ENCODE assay signal across 8 cellular contexts in the genomic region with DNA sequence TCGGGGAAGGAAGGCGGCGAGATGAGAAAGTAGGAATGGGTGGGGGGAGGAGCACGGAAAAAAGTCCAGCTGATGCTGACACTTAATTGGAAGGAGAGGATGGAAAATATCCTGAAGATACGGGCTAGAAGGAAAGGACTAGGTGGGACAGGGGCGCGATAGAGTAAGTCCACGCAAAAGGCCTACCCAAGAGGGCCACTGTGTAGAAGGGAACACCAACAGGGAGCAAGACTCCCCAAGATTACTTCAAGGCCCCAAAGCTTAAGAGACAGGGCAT. TPM values are rescaled to one million over a fixed set of nuclear protein-coding genes. Genes with fewer than 3 reads are reported as not detected.
A peak's percentile ranks its signal among the peaks of the same experiment; 100 is the strongest.
DNase-seq lines count a peak whose midpoint lies in the region; ATAC-seq and TF ChIP-seq lines count a peak whose summit lies in the region.

No MANE protein-coding gene starts in this region.

- H3K9me2 ChIP-seq in GM23338 (ENCODE audit: insufficient read depth): no peaks in the 10 kb centered on the region

- H3K36me3 ChIP-seq in GM23338 (ENCODE audit: insufficient read depth) (no peaks in the 10 kb centered on the region), sigmoid colon (no peaks in the 10 kb centered on the region)

- H3K4me2 ChIP-seq in GM23338: peak overlapping the region; percentile 97

- peaks cover 17% of the 10 kb centered on the region; the same call in 1 of the 2 replicates for H4K20me1 ChIP-seq in GM23338 (replicated peaks; ENCODE audit: insufficient read depth)

- TF ChIP-seq CTCF in AG04450 (IDR thresholded peaks at IDR 0.05; ENCODE audit: low read depth, low read length): no peak
- no peak for TF ChIP-seq CTCF in GM23338 (conservative IDR thresholded peaks at IDR 0.05; ENCODE audit: low read depth in 2 of 2)
- TF ChIP-seq CTCF in activated CD8-positive, alpha-beta T cell treated with anti-CD3 and anti-CD28 coated beads for 36 hours (IDR thresholded peaks at IDR 0.05): no peak
- no peak for TF ChIP-seq CTCF in sigmoid colon (IDR thresholded peaks at IDR 0.05)

- no peaks in the 10 kb centered on the region; the same call in 2 of the 3 replicates for H3K9me3 Mint-ChIP-seq in GM23338
- H3K9me3 Mint-ChIP-seq in activated CD8-positive, alpha-beta T cell treated with anti-CD3 and anti-CD28 coated beads for 36 hours: no peaks in the 10 kb centered on the region

- peak overlapping the region; percentile 88 for H3K4me3 Mint-ChIP-seq in GM23338
- H3K4me3 Mint-ChIP-seq in activated CD8-positive, alpha-beta T cell treated with anti-CD3 and anti-CD28 coated beads for 36 hours: peak overlapping the region; percentile 99

- peak overlapping the region; percentile 98 for H3K27ac Mint-ChIP-seq in GM23338
- H3K27ac Mint-ChIP-seq in activated CD8-positive, alpha-beta T cell treated with anti-CD3 and anti-CD28 coated beads for 36 hours: peak overlapping the region; percentile 98

- no peaks in the 10 kb centered on the region for H3F3A ChIP-seq in GM23338 (replicated peaks; ENCODE audit: low read depth)

- H3K9me3 ChIP-seq in AG04450 (ENCODE audit: control insufficient read depth, insufficient read depth, low read length) (no peaks in the 10 kb centered on the region; the same call in 1 of the 2 replicates), sigmoid colon (no peaks in the 10 kb centered on the region)

- peaks cover 68% of the 10 kb centered on the region for H3K79me2 ChIP-seq in GM23338 (replicated peaks; ENCODE audit: insufficient read depth)

- H3K36me3 Mint-ChIP-seq in GM23338 (ENCODE audit: low read depth): peaks cover 25% of the 10 kb centered on the region
- H3K36me3 Mint-ChIP-seq in activated CD8-positive, alpha-beta T cell treated with anti-CD3 and anti-CD28 coated beads for 36 hours (ENCODE audit: low read depth): peaks cover 10% of the 10 kb centered on the region

- TF ChIP-seq POLR2A in sigmoid colon (IDR thresholded peaks at IDR 0.05): no peak

- ATAC-seq in GM23338 (no peak), left cardiac atrium (peak; percentile 12 to 36)
- no peak for ATAC-seq in activated CD8-positive, alpha-beta T cell treated with anti-CD3 and anti-CD28 coated beads for 36 hours

- H2AFZ ChIP-seq in GM23338: peak overlapping the region; percentile 86

- peaks cover 11% of the 10 kb centered on the region for H3K4me1 ChIP-seq in GM23338 (ENCODE audit: insufficient read depth)
- H3K4me1 ChIP-seq in sigmoid colon: peaks cover 0 to 50% (median 44%) of the 10 kb centered on the region in 4 donors

- H3K27ac ChIP-seq in AG04450 (ENCODE audit: low read depth, low read length) (peak overlapping the region; percentile 96), GM23338 (ENCODE audit: low read depth) (peak overlapping the region; percentile 98), sigmoid colon (peak overlapping the region; percentile 98 to 99 (median 98))

- WGBS in sigmoid colon, 2 donors: 0 to 1% methylated on average over 8 of the region's 8 CpGs

- intact Hi-C loops in activated CD8-positive, alpha-beta T cell treated with anti-CD3 and anti-CD28 coated beads for 36 hours (cut with micrococcal nuclease): no loop called here
- intact Hi-C loops in left cardiac atrium (cut with DNase I) (loop anchor here in 1 of 2 donors (5.0 kb wide), 1 partner anchor 112 kb away; no protein-coding TSS in a partner anchor), sigmoid colon (cut with DNase I) (loop anchor here (1.0 to 2.0 kb wide), 3 partner anchors 44 to 133 kb away; a partner anchor contains a TSS)

- H3K27me3 Mint-ChIP-seq in GM23338 (ENCODE audit: insufficient read depth, low read depth, poor library complexity): peaks cover 6% of the 10 kb centered on the region
- no peaks in the 10 kb centered on the region for H3K27me3 Mint-ChIP-seq in activated CD8-positive, alpha-beta T cell treated with anti-CD3 and anti-CD28 coated beads for 36 hours

- H3K27me3 ChIP-seq in AG04450 (ENCODE audit: control insufficient read depth, insufficient read depth, low read length) (no peaks in the 10 kb centered on the region), GM23338 (ENCODE audit: insufficient read depth) (no peaks in the 10 kb centered on the region), sigmoid colon (no peaks in the 10 kb centered on the region)

- POLR2A ChIA-PET in AG04450 (lab: Yijun Ruan, JAX): interaction anchor here (1.5 to 2.6 kb wide), 2 partner anchors 10 to 39 kb away, joined by 5 to 20 read pairs; no protein-coding TSS in a partner anchor
- POLR2A ChIA-PET in activated CD8-positive, alpha-beta T cell treated with anti-CD3 and anti-CD28 coated beads for 36 hours (lab: Charles Lee): interaction anchor here (0.7 to 1.0 kb wide), 3 partner anchors 74 to 114 kb away, joined by 3 read pairs; a partner anchor contains a TSS

- H3K4me3 ChIP-seq in AG04450 (ENCODE audit: low read depth, low read length): peak overlapping the region; percentile 98
- peak overlapping the region; percentile 97 for H3K4me3 ChIP-seq in GM23338
- peak overlapping the region; percentile 79 to 90 (median 82) for H3K4me3 ChIP-seq in sigmoid colon

- CTCF ChIA-PET in AG04450 (lab: Charles Lee): interaction anchor here (1.8 kb wide), 1 partner anchor 45 kb away, joined by 11 read pairs; no protein-coding TSS in a partner anchor
- CTCF ChIA-PET in activated CD8-positive, alpha-beta T cell treated with anti-CD3 and anti-CD28 coated beads for 36 hours (lab: Charles Lee): interaction anchor here (0.7 kb wide), 1 partner anchor 69 kb away, joined by 3 read pairs; no protein-coding TSS in a partner anchor

- peaks cover 5% of the 10 kb centered on the region; the same call in 2 of the 3 replicates for H3K4me1 Mint-ChIP-seq in GM23338
- peaks cover 30% of the 10 kb centered on the region for H3K4me1 Mint-ChIP-seq in activated CD8-positive, alpha-beta T cell treated with anti-CD3 and anti-CD28 coated beads for 36 hours (ENCODE audit: low read depth)

- DNase-seq in AG04450 (ENCODE audit: low read depth, low spot score) (no peak), GM23338 (ENCODE audit: low spot score) (peak; percentile 16), left cardiac atrium (peak; percentile 25), sigmoid colon (peak; percentile 62), SKM-1 (lab: John Stamatoyannopoulos, UW; ENCODE audit: unreplicated experiment) (no peak), iPS-NIHi11 (ENCODE audit: low spot score) (no peak), NCI-H2227 (lab: John Stamatoyannopoulos, UW; ENCODE audit: unreplicated experiment) (no peak)
- DNase-seq in activated CD8-positive, alpha-beta T cell treated with anti-CD3 and anti-CD28 coated beads for 36 hours: no peak

- TF ChIP-seq EP300 in sigmoid colon (IDR thresholded peaks at IDR 0.05): no peak

TF ChIP-seq in GM23338, 12 proteins besides CTCF, POLR2A, EP300 and RAD21 (continues in another document):
- TF ChIP-seq JUNB (IDR thresholded peaks at IDR 0.05; ENCODE audit: unreplicated experiment): no peak
- TF ChIP-seq CREB1 (CRISPR knock-in tag; IDR thresholded peaks at IDR 0.05; ENCODE audit: low read depth): no peak
- no peak for TF ChIP-seq EZH2 (IDR thresholded peaks at IDR 0.05; ENCODE audit: low read depth, unreplicated experiment)
- no peak for TF ChIP-seq NANOG (IDR thresholded peaks at IDR 0.05; ENCODE audit: borderline replicate concordance)

RNA-seq across cellular contexts. Expression of a gene that starts 0.8 kb away (rescaled TPM):
- 37.0 and 55.1 TPM in 2 replicates for polyA plus RNA-seq in AG04450 (2011; rRNA removed)
- polyA minus RNA-seq in AG04450 (2011; rRNA and poly(A)+ RNA removed): 80.7 and 99.0 TPM in 2 replicates
- 14.3 and 15.0 TPM in 2 replicates for total RNA-seq in GM23338 (2014; rRNA removed; shearing (Covaris generic))
- polyA plus RNA-seq in GM23338 (2016; fragmentation: Nextera tagmentation; extraction: Ambion mirVana): 5.1 and 9.3 TPM in 2 replicates
- total RNA-seq in activated CD8-positive, alpha-beta T cell treated with anti-CD3 and anti-CD28 coated beads for 36 hours: 10 to 100 TPM; 22.5 to 22.8 TPM
- 10 to 100 TPM; 23.4 to 26.5 TPM for total RNA-seq in left cardiac atrium
- total RNA-seq in sigmoid colon: 10 to 100 TPM; 26.2 to 36.0 (median 33.8) TPM
- 1 to 10 TPM; 7.9 to 9.3 (median 8.4) TPM for polyA plus RNA-seq in sigmoid colon

Comparison
In these comparisons a context has a peak if more than half of its experiments do, and no peak if none do; other contexts are left out.
1. DNase-seq: peak in GM23338 (single experiment), left cardiac atrium (single experiment) and sigmoid colon (single experiment); none in AG04450 (single experiment), activated CD8-positive, alpha-beta T cell treated with anti-CD3 and anti-CD28 coated beads for 36 hours (single experiment), SKM-1 (single experiment), iPS-NIHi11 (single experiment) and NCI-H2227 (single experiment).
2. ATAC-seq: peak in left cardiac atrium (2 of 2); none in GM23338 (single experiment) and activated CD8-positive, alpha-beta T cell treated with anti-CD3 and anti-CD28 coated beads for 36 hours (single experiment).
3. Peak in every context shown above with its lines, with median percentiles within 50 percentile points of each other: H3K27ac ChIP-seq and H3K4me3 ChIP-seq.